In genomic region chr9:36486933-36487481, GRCh38 we compare ENCODE assay signal across 8 cellular contexts.
DNase-seq lines count a peak whose midpoint lies in the region; ATAC-seq and TF ChIP-seq lines count a peak whose summit lies in the region.

No MANE protein-coding gene starts in this region.

- H3K27me3 ChIP-seq in GM06990 (replicated peaks; ENCODE audit: control insufficient read depth, insufficient read depth, low read length): no peaks in the 10 kb centered on the region
- H3K27me3 ChIP-seq in effector memory CD4-positive, alpha-beta T cell (replicated peaks; ENCODE audit: control insufficient read depth, insufficient read depth, low read length, poor library complexity, severe bottlenecking): no peaks in the 10 kb centered on the region

- no peaks in the 10 kb centered on the region for H3K27me3 Mint-ChIP-seq in activated CD4-positive, alpha-beta T cell treated with anti-CD3 and anti-CD28 coated beads, Interleukin-2, amount 10 ng/mL, durations not matched to agents 7 days and 5 days

- POLR2A ChIA-PET in activated CD4-positive, alpha-beta T cell treated with anti-CD3 and anti-CD28 coated beads, Interleukin-2, amount 10 ng/mL, durations not matched to agents 7 days and 5 days (lab: Charles Lee): no interaction called here

- peak; percentile 37 for ATAC-seq in GM21825 (IDR thresholded peaks at IDR 0.05; ENCODE audit: unreplicated experiment)
- peak; percentile 46 for ATAC-seq in mucosa of descending colon

- peaks cover 3% of the 10 kb centered on the region for H3K36me3 Mint-ChIP-seq in activated CD4-positive, alpha-beta T cell treated with anti-CD3 and anti-CD28 coated beads, Interleukin-2, amount 10 ng/mL, durations not matched to agents 7 days and 5 days (ENCODE audit: low read depth)

- no peaks in the 10 kb centered on the region for H3K9me3 ChIP-seq in effector memory CD4-positive, alpha-beta T cell (ENCODE audit: control insufficient read depth, low read length)
- no peaks in the 10 kb centered on the region for H3K9me3 ChIP-seq in mucosa of descending colon

- DNase-seq in GM06990 (ENCODE audit: extremely low read depth, insufficient read length) (peak; percentile 71), Kasumi-1 (lab: John Stamatoyannopoulos, UW) (peak; percentile 59 to 68), mucosa of descending colon (peak; percentile 61 to 81 (median 78)), occipital lobe (lab: John Stamatoyannopoulos, UW) (no peak)
- DNase-seq in activated CD4-positive, alpha-beta T cell treated with anti-CD3 and anti-CD28 coated beads, Interleukin-2, amount 10 ng/mL, durations not matched to agents 7 days and 5 days: peak; percentile 61
- DNase-seq in effector memory CD4-positive, alpha-beta T cell: peak in 2 of 3 donors; percentile 24 to 34
- DNase-seq in stimulated activated naive CD4-positive, alpha-beta T cell (lab: John Stamatoyannopoulos, UW): peak; percentile 23 to 58 (median 48)

- H3K4me1 Mint-ChIP-seq in activated CD4-positive, alpha-beta T cell treated with anti-CD3 and anti-CD28 coated beads, Interleukin-2, amount 10 ng/mL, durations not matched to agents 7 days and 5 days: peaks cover 51% of the 10 kb centered on the region

- peaks cover 25% of the 10 kb centered on the region for H3K4me1 ChIP-seq in effector memory CD4-positive, alpha-beta T cell (ENCODE audit: control insufficient read depth, insufficient read depth, low read length, poor library complexity, severe bottlenecking)
- peaks cover 9% of the 10 kb centered on the region for H3K4me1 ChIP-seq in mucosa of descending colon (ENCODE audit: low read depth)

- H3K36me3 ChIP-seq in GM06990 (ENCODE audit: control insufficient read depth, insufficient read depth, low read length) (no peaks in the 10 kb centered on the region), mucosa of descending colon (ENCODE audit: low read depth) (no peaks in the 10 kb centered on the region)
- no peaks in the 10 kb centered on the region for H3K36me3 ChIP-seq in effector memory CD4-positive, alpha-beta T cell (ENCODE audit: control insufficient read depth, insufficient read depth, low read length)

- H3K27ac Mint-ChIP-seq in activated CD4-positive, alpha-beta T cell treated with anti-CD3 and anti-CD28 coated beads, Interleukin-2, amount 10 ng/mL, durations not matched to agents 7 days and 5 days: peak overlapping the region; percentile 84

- CTCF ChIA-PET in activated CD4-positive, alpha-beta T cell treated with anti-CD3 and anti-CD28 coated beads, Interleukin-2, amount 10 ng/mL, durations not matched to agents 7 days and 5 days (lab: Charles Lee): interaction anchor here (0.9 to 2.0 kb wide), 4 partner anchors 9 to 29 kb away, joined by 3 to 9 read pairs (median 6); no protein-coding TSS in a partner anchor

- H3K9me3 Mint-ChIP-seq in activated CD4-positive, alpha-beta T cell treated with anti-CD3 and anti-CD28 coated beads, Interleukin-2, amount 10 ng/mL, durations not matched to agents 7 days and 5 days: no peaks in the 10 kb centered on the region

- intact Hi-C loops in mucosa of descending colon (cut with DNase I, micrococcal nuclease): no loop called here

- H3K27ac ChIP-seq in effector memory CD4-positive, alpha-beta T cell (ENCODE audit: insufficient read depth, low read length, poor library complexity, severe bottlenecking): peak overlapping the region; percentile 78

- no peak for TF ChIP-seq CTCF in GM06990 (IDR thresholded peaks at IDR 0.05; ENCODE audit: insufficient read depth, low read length, poor library complexity, severe bottlenecking)
- TF ChIP-seq CTCF in mucosa of descending colon (IDR thresholded peaks at IDR 0.05): no peak

- H3K4me3 ChIP-seq in GM06990 (replicated peaks; ENCODE audit: low read depth, low read length) (peak overlapping the region; percentile 92), mucosa of descending colon (peak overlapping the region; percentile 92)
- H3K4me3 ChIP-seq in effector memory CD4-positive, alpha-beta T cell (ENCODE audit: insufficient read depth, low read depth, low read length, poor library complexity, severe bottlenecking): peak overlapping the region; percentile 78

- peak overlapping the region; percentile 84 for H3K4me3 Mint-ChIP-seq in activated CD4-positive, alpha-beta T cell treated with anti-CD3 and anti-CD28 coated beads, Interleukin-2, amount 10 ng/mL, durations not matched to agents 7 days and 5 days
